23 cellular contexts compared by ENCODE assay signal in genomic region chr10:9166770-9167169, GRCh38.
DNase-seq lines count a peak whose midpoint lies in the region; ATAC-seq and TF ChIP-seq lines count a peak whose summit lies in the region.
"Had no signal": no experiment of that assay in that cellular context is flagged by ENCODE, and none has a peak within 500 bp of the region (broad histone marks: within the 10 kb centered on the region; RNA-seq: fewer than 3 reads in every experiment).

No MANE protein-coding gene starts in this region.

- H3K36me3 ChIP-seq in DND-41 (ENCODE audit: insufficient read depth, low read length): no peaks in the 10 kb centered on the region
- H3K36me3 ChIP-seq in KOPT-K1 (ENCODE audit: insufficient read depth, low read length): no peaks in the 10 kb centered on the region
- H3K36me3 ChIP-seq: BE2C; BLaER1 treated with 17β-estradiol and CSF1 and Interleukin-3, amounts not matched to agents 10 nM and 100 nM had no signal

- H4K20me1 ChIP-seq in DND-41 (ENCODE audit: insufficient read depth, low read length): no peaks in the 10 kb centered on the region
- H4K20me1 ChIP-seq: BLaER1 treated with 17β-estradiol and CSF1 and Interleukin-3, amounts not matched to agents 10 nM and 100 nM had no signal

- peak; percentile 59 for ATAC-seq in DND-41 (ENCODE audit: insufficient read depth, low read depth)
- no peak for ATAC-seq in GM18907 (IDR thresholded peaks at IDR 0.05; ENCODE audit: unreplicated experiment)
- ATAC-seq: A549, GM23338, HCT116 had no signal

- DNase-seq in DND-41: peak; percentile 14
- peak; percentile 3 for DNase-seq in M059J (ENCODE audit: low read depth)
- peak; percentile 8 for DNase-seq in epithelial cell of esophagus (ENCODE audit: low read depth)
- DNase-seq in NCI-H2029 (lab: John Stamatoyannopoulos, UW): no peak
- DNase-seq in glutamatergic neuron: no peak
- no peak for DNase-seq in coronary artery (ENCODE audit: low spot score)
- DNase-seq: 8988T; ACHN; AML-193; BE2C; CD4-positive, alpha-beta T cell; CD8-positive, alpha-beta memory T cell; DMS 273 treated with DMSO at 0.1 percent for 48 hours; DMS79; GF-D8; H9 had no signal

- no peak overlapping the region for H3K9ac ChIP-seq in DND-41 (ENCODE audit: low read depth, low read length)
- H3K9ac ChIP-seq: BLaER1 treated with 17β-estradiol and CSF1 and Interleukin-3, amounts not matched to agents 10 nM and 100 nM had no signal

- no peak overlapping the region for H2AFZ ChIP-seq in DND-41 (ENCODE audit: low read depth, low read length)
- H2AFZ ChIP-seq: GM23338 had no signal

- H3K4me1 ChIP-seq in DND-41 (ENCODE audit: insufficient read depth, low read length): peaks cover 42% of the 10 kb centered on the region
- H3K4me1 ChIP-seq: A549; BE2C; BLaER1 treated with 17β-estradiol and CSF1 and Interleukin-3, amounts not matched to agents 10 nM and 100 nM had no signal

- H3K4me1 Mint-ChIP-seq in glutamatergic neuron (ENCODE audit: low read depth, unreplicated experiment): no peaks in the 10 kb centered on the region
- H3K4me1 Mint-ChIP-seq: CD14-positive monocyte, GM23338, H9 had no signal

- H3K27ac ChIP-seq in DND-41 (ENCODE audit: low read length) (peak overlapping the region; percentile 54), KOPT-K1 (ENCODE audit: low read depth, low read length, poor library complexity, severe bottlenecking) (peak overlapping the region; percentile 0), coronary artery (no peak overlapping the region)
- H3K27ac ChIP-seq: A549; BLaER1 treated with 17β-estradiol and CSF1 and Interleukin-3, amounts not matched to agents 10 nM and 100 nM had no signal

- H3K27me3 ChIP-seq in DND-41 (ENCODE audit: insufficient read depth, low read length, poor library complexity): no peaks in the 10 kb centered on the region
- H3K27me3 ChIP-seq: BE2C; BLaER1 treated with 17β-estradiol and CSF1 and Interleukin-3, amounts not matched to agents 10 nM and 100 nM had no signal

- H3K4me3 Mint-ChIP-seq in glutamatergic neuron (ENCODE audit: unreplicated experiment): no peak overlapping the region
- H3K4me3 Mint-ChIP-seq: CD14-positive monocyte; CD4-positive, alpha-beta T cell; CD8-positive, alpha-beta memory T cell; GM23338; H9 had no signal

- peaks cover 3% of the 10 kb centered on the region for H3K9me3 Mint-ChIP-seq in glutamatergic neuron (ENCODE audit: unreplicated experiment)
- H3K9me3 Mint-ChIP-seq: GM23338, H9 had no signal

- no peaks in the 10 kb centered on the region for H3K27me3 Mint-ChIP-seq in glutamatergic neuron (ENCODE audit: unreplicated experiment)
- H3K27me3 Mint-ChIP-seq: CD4-positive, alpha-beta T cell had no signal

- H3K9me3 ChIP-seq in DND-41 (ENCODE audit: insufficient read depth, low read length, severe bottlenecking) (no peaks in the 10 kb centered on the region), KOPT-K1 (ENCODE audit: insufficient read depth, low read length, poor library complexity, severe bottlenecking) (peaks cover 32% of the 10 kb centered on the region)
- H3K9me3 ChIP-seq: A549, BE2C had no signal

- no peak overlapping the region for H3K27ac Mint-ChIP-seq in glutamatergic neuron (ENCODE audit: unreplicated experiment)
- H3K27ac Mint-ChIP-seq: CD14-positive monocyte; CD4-positive, alpha-beta T cell; CD8-positive, alpha-beta memory T cell; GM23338; H9 had no signal

- no peaks in the 10 kb centered on the region for H3K79me2 ChIP-seq in DND-41 (ENCODE audit: insufficient read depth, low read length)

- TF ChIP-seq CTCF in DND-41 (IDR thresholded peaks at IDR 0.05; ENCODE audit: borderline replicate concordance, extremely low read depth, low read length, poor library complexity, severe bottlenecking) (no peak), epithelial cell of esophagus (IDR thresholded peaks at IDR 0.05; ENCODE audit: insufficient read depth, low read depth, low read length, missing control alignments) (no peak), glutamatergic neuron (IDR thresholded peaks at IDR 0.05; ENCODE audit: partially characterized antibody, unreplicated experiment) (no peak), coronary artery (IDR thresholded peaks at IDR 0.05) (no peak)

- H3K4me2 ChIP-seq in DND-41 (ENCODE audit: insufficient read depth, low read length): peak overlapping the region; percentile 12; the same call in 1 of the 2 replicates
- H3K4me2 ChIP-seq: A549; BLaER1 treated with 17β-estradiol and CSF1 and Interleukin-3, amounts not matched to agents 10 nM and 100 nM; GM23338 had no signal

- H3K36me3 Mint-ChIP-seq in glutamatergic neuron (ENCODE audit: unreplicated experiment): no peaks in the 10 kb centered on the region
- H3K36me3 Mint-ChIP-seq: CD14-positive monocyte; CD8-positive, alpha-beta memory T cell had no signal

- no peak overlapping the region for H3K4me3 ChIP-seq in DND-41 (ENCODE audit: low read depth in 1 of 2, low read length in 2 of 2)
- H3K4me3 ChIP-seq in epithelial cell of esophagus (ENCODE audit: low read length): no peak overlapping the region
- H3K4me3 ChIP-seq in coronary artery: no peak overlapping the region
- H3K4me3 ChIP-seq: A549; BLaER1 treated with 17β-estradiol and CSF1 and Interleukin-3, amounts not matched to agents 10 nM and 100 nM; GM23338 had no signal

Comparison
In these comparisons a context has a peak if more than half of its experiments do, and no peak if none do; other contexts are left out.
1. DNase-seq: peak in DND-41 (single experiment), M059J (single experiment) and epithelial cell of esophagus (single experiment); none in NCI-H2029 (single experiment), glutamatergic neuron (single experiment) and coronary artery (single experiment).
2. H3K27ac ChIP-seq: peak in DND-41 (single experiment) and KOPT-K1 (single experiment); none in coronary artery (0 of 2).